9 cellular contexts compared by ENCODE assay signal in genomic region chr4:100935090-100935489, GRCh38.
A peak's percentile ranks its signal among the peaks of the same experiment; 100 is the strongest.
DNase-seq lines count a peak whose midpoint lies in the region; ATAC-seq, FAIRE-seq and TF ChIP-seq lines count a peak whose summit lies in the region.
"Had no signal": no experiment of that assay in that cellular context is flagged by ENCODE, and none has a peak within 500 bp of the region (broad histone marks: within the 10 kb centered on the region; RNA-seq: fewer than 3 reads in every experiment).

No MANE protein-coding gene starts in this region.

- H3K79me2 ChIP-seq in hepatocyte = no peaks in the 10 kb centered on the region

- H3K4me1 ChIP-seq in hepatocyte (ENCODE audit: insufficient read depth) = no peaks in the 10 kb centered on the region

- POLR2A ChIA-PET in GM10248 (lab: Yijun Ruan, JAX) = no interaction called here

- no peaks in the 10 kb centered on the region for H3K36me3 ChIP-seq in hepatocyte (replicated peaks; ENCODE audit: insufficient read depth, low read depth)

- H3K9me3 ChIP-seq in hepatocyte (ENCODE audit: low read depth) = no peaks in the 10 kb centered on the region

- DNase-seq in AG20443 (ENCODE audit: low spot score) = peak; percentile 11
- DNase-seq in RPMI7951 (ENCODE audit: low read depth) = peak; percentile 14
- DNase-seq in hepatocyte (ENCODE audit: low spot score) = no peak
- DNase-seq in GM12891 (ENCODE audit: insufficient read length, low spot score) = no peak
- DNase-seq in NCI-H2227 (lab: John Stamatoyannopoulos, UW; ENCODE audit: unreplicated experiment) = no peak
- DNase-seq in GM10248 (ENCODE audit: extremely low spot score) = no peak

- H2AFZ ChIP-seq in hepatocyte = no peak overlapping the region

- H3K4me2 ChIP-seq in hepatocyte = no peak overlapping the region

- no peaks in the 10 kb centered on the region for H3K9me2 ChIP-seq in hepatocyte (replicated peaks; ENCODE audit: insufficient read depth)

- no peak overlapping the region for H3K4me3 ChIP-seq in hepatocyte

- WGBS in hepatocyte (ENCODE audit: low lambda C conversion rate, missing lambda C conversion rate) = 84% methylated on average over 1 of the region's 1 CpG

- peak; percentile 45 for ATAC-seq in GM19468 (IDR thresholded peaks at IDR 0.05; ENCODE audit: extremely low read depth, unreplicated experiment)
- no peak for ATAC-seq in HG03025 (IDR thresholded peaks at IDR 0.05; ENCODE audit: low FRiP score, unreplicated experiment)

- no peaks in the 10 kb centered on the region for H3K27me3 ChIP-seq in hepatocyte

- H3K27ac ChIP-seq in hepatocyte = no peak overlapping the region

- no peak for TF ChIP-seq POLR2A in GM12891 (IDR thresholded peaks at IDR 0.05; ENCODE audit: low read depth, low read length)

- no peaks in the 10 kb centered on the region for H4K20me1 ChIP-seq in hepatocyte (ENCODE audit: insufficient read depth, poor library complexity, severe bottlenecking)

- CTCF ChIA-PET in GM10248 (lab: Yijun Ruan, JAX) = interaction anchor here (0.8 kb wide), 1 partner anchor 796 kb away, joined by 3 read pairs; no protein-coding TSS in a partner anchor

- FAIRE-seq in GM12891 (lab: Jason Lieb, UNC) = no peak
- FAIRE-seq: GM18507 had no signal

- TF ChIP-seq CTCF in hepatocyte (IDR thresholded peaks at IDR 0.05; ENCODE audit: poor library complexity) = peak; percentile 3
- TF ChIP-seq CTCF in GM10248 (IDR thresholded peaks at IDR 0.05; ENCODE audit: control extremely low read depth, extremely low read depth, low read depth, missing control alignments) = no peak

TF ChIP-seq in GM12891, 5 proteins besides CTCF, POLR2A, EP300 and RAD21:
- no peak for TF ChIP-seq PAX5 (IDR thresholded peaks at IDR 0.05; ENCODE audit: insufficient read depth, low read length, severe bottlenecking)
- TF ChIP-seq POU2F2 (IDR thresholded peaks at IDR 0.05; ENCODE audit: low read depth, low read length) = no peak
- TF ChIP-seq SPI1 (IDR thresholded peaks at IDR 0.05; ENCODE audit: low read depth, low read length) = no peak
- no peak for TF ChIP-seq TAF1 (IDR thresholded peaks at IDR 0.05; ENCODE audit: low read depth, low read length)
- no peak for TF ChIP-seq POLR2AphosphoS5 (IDR thresholded peaks at IDR 0.05; ENCODE audit: low read depth, low read length)

Comparison
In these comparisons a context has a peak if more than half of its experiments do, and no peak if none do; other contexts are left out.
1. DNase-seq: peak in AG20443 (single experiment) and RPMI7951 (single experiment); none in hepatocyte (single experiment), GM12891 (single experiment), NCI-H2227 (single experiment) and GM10248 (single experiment).